8 cellular contexts compared by ENCODE assay signal in genomic region chr7:43112941-43113621, GRCh38. TPM values are rescaled to one million over a fixed set of nuclear protein-coding genes. Genes with fewer than 3 reads are reported as not detected.
DNase-seq lines count a peak whose midpoint lies in the region; ATAC-seq, FAIRE-seq and TF ChIP-seq lines count a peak whose summit lies in the region.

No MANE protein-coding gene starts in this region.

- 7% methylated on average over 22 of the region's 64 CpGs for WGBS in A549 (ENCODE audit: missing lambda C conversion rate)
- WGBS in mesendoderm (ENCODE audit: extremely low coverage, insufficient coverage, low lambda C conversion rate) = no CpG with 5 or more reads among the region's 64 CpGs

- H3K27ac Mint-ChIP-seq in CD8-positive, alpha-beta T cell = no peak overlapping the region

- no peak overlapping the region for H4K5ac ChIP-seq in mesendoderm (ENCODE audit: low read length)

- H2BK15ac ChIP-seq in mesendoderm (replicated peaks; ENCODE audit: low read depth) = no peak overlapping the region

- no peak for TF ChIP-seq RAD21 in A549 (conservative IDR thresholded peaks at IDR 0.05 in 1 of 2, IDR thresholded peaks at IDR 0.05 in 1 of 2)

- no peak overlapping the region for H2AK5ac ChIP-seq in mesendoderm (ENCODE audit: low read length)

- peak; percentile 7 to 19 for DNase-seq in A549 (ENCODE audit: low read depth in 1 of 2, low spot score in 1 of 2)
- DNase-seq in HTR-8/SVneo (ENCODE audit: insufficient read length, low spot score) = peak; percentile 45
- DNase-seq in mesendoderm = peak; percentile 90
- no peak for DNase-seq in SJCRH30
- no peak for DNase-seq in GDM1 (lab: John Stamatoyannopoulos, UW)
- DNase-seq in CD8-positive, alpha-beta T cell = no peak

- ATAC-seq in A549 = peak; percentile 50 to 75
- no peak for ATAC-seq in HG02840 (IDR thresholded peaks at IDR 0.05; ENCODE audit: low FRiP score, unreplicated experiment)
- no peak for ATAC-seq in CD8-positive, alpha-beta T cell

- no peaks in the 10 kb centered on the region for H3K79me1 ChIP-seq in mesendoderm (ENCODE audit: low read length)

- peak overlapping the region; percentile 80 for H3K9ac ChIP-seq in mesendoderm (ENCODE audit: low read length)

- H3K36me3 Mint-ChIP-seq in CD8-positive, alpha-beta T cell = no peaks in the 10 kb centered on the region

- H3K27me3 ChIP-seq in mesendoderm (ENCODE audit: insufficient read depth, low read length, poor library complexity) (no peaks in the 10 kb centered on the region), SJCRH30 (no peaks in the 10 kb centered on the region; the same call in none of the 2 replicates)
- peaks cover 6% of the 10 kb centered on the region for H3K27me3 ChIP-seq in CD8-positive, alpha-beta T cell (ENCODE audit: insufficient read depth, low read length)

- H2BK120ac ChIP-seq in mesendoderm (ENCODE audit: low read depth, low read length) = peak overlapping the region; percentile 32

- H3K27ac ChIP-seq in A549 (peak overlapping the region in 1 of 2 experiments; percentile 42; a peak in 1 of 6 replicates), cingulate gyrus (ENCODE audit: low read depth, low read length) (peak overlapping the region; percentile 47), mesendoderm (ENCODE audit: low read depth, low read length) (peak overlapping the region; percentile 53), SJCRH30 (no peak overlapping the region)
- no peak overlapping the region for H3K27ac ChIP-seq in CD8-positive, alpha-beta T cell (ENCODE audit: low read depth, low read length)

- H3K56ac ChIP-seq in mesendoderm (ENCODE audit: low read length) = peak overlapping the region; percentile 80

- H3K4me2 ChIP-seq in A549 (peak overlapping the region; percentile 92), mesendoderm (ENCODE audit: low read length) (peak overlapping the region; percentile 53)

- H3K4me3 ChIP-seq in A549 (peak overlapping the region; percentile 42), mesendoderm (ENCODE audit: low read length) (peak overlapping the region; percentile 39), SJCRH30 (no peak overlapping the region)
- H3K4me3 ChIP-seq in CD8-positive, alpha-beta T cell (ENCODE audit: low read depth, low read length) = no peak overlapping the region

- H3K36me3 ChIP-seq in mesendoderm (ENCODE audit: control insufficient read depth, insufficient read depth, low read length) (no peaks in the 10 kb centered on the region), SJCRH30 (no peaks in the 10 kb centered on the region)
- H3K36me3 ChIP-seq in CD8-positive, alpha-beta T cell (ENCODE audit: insufficient read depth, low read length) = no peaks in the 10 kb centered on the region

- H3K4me1 Mint-ChIP-seq in CD8-positive, alpha-beta T cell (ENCODE audit: low read depth) = peaks cover 8% of the 10 kb centered on the region

- H3K9me3 ChIP-seq in A549 = no peaks in the 10 kb centered on the region
- no peaks in the 10 kb centered on the region for H3K9me3 ChIP-seq in SJCRH30 (replicated peaks)
- no peaks in the 10 kb centered on the region for H3K9me3 ChIP-seq in CD8-positive, alpha-beta T cell (ENCODE audit: low read length)

- H3K4ac ChIP-seq in mesendoderm (ENCODE audit: low read depth, low read length) = no peak overlapping the region

- H3K4me1 ChIP-seq in A549 = peaks cover 15% of the 10 kb centered on the region; the same call in 1 of the 3 replicates
- peaks cover 3% of the 10 kb centered on the region for H3K4me1 ChIP-seq in mesendoderm (ENCODE audit: control insufficient read depth, low read depth, low read length)
- H3K4me1 ChIP-seq in SJCRH30 = no peaks in the 10 kb centered on the region
- no peaks in the 10 kb centered on the region for H3K4me1 ChIP-seq in CD8-positive, alpha-beta T cell (ENCODE audit: insufficient read depth, low read length)

- no peak for TF ChIP-seq POLR2A in A549 (IDR thresholded peaks at IDR 0.05; ENCODE audit: low read length)

- H3K27me3 Mint-ChIP-seq in CD8-positive, alpha-beta T cell (ENCODE audit: low read depth) = peaks cover 64% of the 10 kb centered on the region

- peak overlapping the region; percentile 80 for H3K18ac ChIP-seq in mesendoderm (ENCODE audit: low read length)

- no peaks in the 10 kb centered on the region for H3K79me2 ChIP-seq in mesendoderm (ENCODE audit: control insufficient read depth, insufficient read depth, low read length)

- POLR2A ChIA-PET in A549 (lab: Yijun Ruan, JAX) = no interaction called here
- POLR2A ChIA-PET in CD8-positive, alpha-beta T cell (lab: Charles Lee) = no interaction called here

- CTCF ChIA-PET in A549 (lab: Yijun Ruan, JAX) = interaction anchor here (0.6 to 1.5 kb wide), 3 partner anchors 12 to 172 kb away, joined by 3 to 4 read pairs (median 4); no protein-coding TSS in a partner anchor
- CTCF ChIA-PET in CD8-positive, alpha-beta T cell (lab: Charles Lee) = no interaction called here

- no peak for FAIRE-seq in A549 (lab: Jason Lieb, UNC)
- FAIRE-seq in HTR-8/SVneo (lab: Jason Lieb, UNC) = no peak

- no peak overlapping the region for H2BK5ac ChIP-seq in mesendoderm (ENCODE audit: low read length)

- no peak overlapping the region for H3K4me3 Mint-ChIP-seq in CD8-positive, alpha-beta T cell

- no peak overlapping the region for H4K8ac ChIP-seq in mesendoderm (ENCODE audit: low read depth, low read length)

- TF ChIP-seq EP300 in A549 (IDR thresholded peaks at IDR 0.05) = no peak

- no peaks in the 10 kb centered on the region for H3K9me3 Mint-ChIP-seq in CD8-positive, alpha-beta T cell

- TF ChIP-seq CTCF in A549 (IDR thresholded peaks at IDR 0.05) = no peak
- no peak for TF ChIP-seq CTCF in CD8-positive, alpha-beta T cell (IDR thresholded peaks at IDR 0.05)

- H3K23ac ChIP-seq in mesendoderm (ENCODE audit: low read length) = no peak overlapping the region

- intact Hi-C loops in CD8-positive, alpha-beta T cell (cut with DNase I, micrococcal nuclease) = no loop called here

TF ChIP-seq in A549, 52 proteins besides CTCF, POLR2A, EP300 and RAD21:
- TF ChIP-seq FOSL2 (IDR thresholded peaks at IDR 0.05) (no peak), FOSL2 (CRISPR knock-in tag; IDR thresholded peaks at IDR 0.05) (no peak), TP53 (CRISPR knock-in tag; IDR thresholded peaks at IDR 0.05) (no peak), FOSB (CRISPR knock-in tag; IDR thresholded peaks at IDR 0.05) (no peak), NR3C1 (IDR thresholded peaks at IDR 0.05) (no peak), SREBF2 (IDR thresholded peaks at IDR 0.05) (no peak), CHD2 (IDR thresholded peaks at IDR 0.05; ENCODE audit: low read length, partially characterized antibody) (no peak), KDM5A (IDR thresholded peaks at IDR 0.05) (no peak), HDAC2 (IDR thresholded peaks at IDR 0.05) (no peak), BCL3 (IDR thresholded peaks at IDR 0.05) (no peak), CHD4 (IDR thresholded peaks at IDR 0.05; ENCODE audit: borderline replicate concordance) (no peak), HES2 (IDR thresholded peaks at IDR 0.05) (no peak), CBX2 (IDR thresholded peaks at IDR 0.05; ENCODE audit: borderline replicate concordance, low read depth) (no peak), SMC3 (IDR thresholded peaks at IDR 0.05) (no peak), POLR2AphosphoS2 (conservative IDR thresholded peaks at IDR 0.05; ENCODE audit: low read length) (no peak), HOXB5 (CRISPR knock-in tag; IDR thresholded peaks at IDR 0.05) (no peak), BHLHE40 (IDR thresholded peaks at IDR 0.05; ENCODE audit: low read depth, low read length) (no peak)
- TF ChIP-seq, protein P1, sequence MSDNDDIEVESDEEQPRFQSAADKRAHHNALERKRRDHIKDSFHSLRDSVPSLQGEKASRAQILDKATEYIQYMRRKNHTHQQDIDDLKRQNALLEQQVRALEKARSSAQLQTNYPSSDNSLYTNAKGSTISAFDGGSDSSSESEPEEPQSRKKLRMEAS (IDR thresholded peaks at IDR 0.05) = no peak
TF ChIP-seq in A549: peak in this region for 0.

RNA-seq across cellular contexts. Expression of gene HECW1, which starts 0.6 kb away (rescaled TPM):
- polyA plus RNA-seq in A549 (2011; rRNA removed) (11.3 and 16.0 TPM in 2 replicates), A549 (2017; fragmentation: RNase III; extraction: RNeasy Plus Mini Kit Qiagen cat#74134 plus additional on column Dnase treatment) (11.3 to 12.5 TPM (median 12.2 TPM) in 3 replicates)
- polyA plus RNA-seq in A549 (2012; cell fraction: cytosol; rRNA removed) = 15.3 and 18.0 TPM in 2 replicates
- polyA plus RNA-seq in A549 (2012; cell fraction: nucleus; rRNA removed) = 22.8 and 24.7 TPM in 2 replicates
- 21.9 and 25.8 TPM in 2 replicates for polyA minus RNA-seq in A549 (2011; rRNA and poly(A)+ RNA removed)
- polyA plus RNA-seq in mesendoderm (2013, experiment 1 of 2) = 2.2 TPM
- 1.5 TPM for polyA plus RNA-seq in mesendoderm (2013, experiment 2 of 2)
- not detected in 2 replicates for total RNA-seq in SJCRH30 (2014; rRNA removed; shearing (Covaris generic))
- not detected for total RNA-seq in CD8-positive, alpha-beta T cell

Comparison
In these comparisons a context has a peak if more than half of its experiments do, and no peak if none do; other contexts are left out.
1. ATAC-seq: peak in A549 (2 of 2); none in HG02840 (single experiment) and CD8-positive, alpha-beta T cell (single experiment).
2. DNase-seq: peak in A549 (2 of 2), HTR-8/SVneo (single experiment) and mesendoderm (single experiment); none in SJCRH30 (0 of 2), GDM1 (single experiment) and CD8-positive, alpha-beta T cell (0 of 7).
3. H3K27ac ChIP-seq: peak in cingulate gyrus (single experiment) and mesendoderm (single experiment); none in SJCRH30 (single experiment) and CD8-positive, alpha-beta T cell (single experiment).
4. H3K4me3 ChIP-seq: peak in A549 (single experiment) and mesendoderm (single experiment); none in SJCRH30 (single experiment) and CD8-positive, alpha-beta T cell (single experiment).